ENCODE assay signal across 17 cellular contexts in genomic region chr10:102941401-102941800, GRCh38. TPM values are rescaled to one million over a fixed set of nuclear protein-coding genes. Genes with fewer than 3 reads are reported as not detected.
A peak's percentile ranks its signal among the peaks of the same experiment; 100 is the strongest.
DNase-seq lines count a peak whose midpoint lies in the region; ATAC-seq and TF ChIP-seq lines count a peak whose summit lies in the region.
"Had no signal": no experiment of that assay in that cellular context is flagged by ENCODE, and none has a peak within 500 bp of the region (broad histone marks: within the 10 kb centered on the region; RNA-seq: fewer than 3 reads in every experiment).

No MANE protein-coding gene starts in this region.

- POLR2A ChIA-PET in CD8-positive, alpha-beta T cell (lab: Charles Lee), result no interaction called here

- H3K27ac Mint-ChIP-seq in CD8-positive, alpha-beta T cell, result peak overlapping the region; percentile 5
- H3K27ac Mint-ChIP-seq in T-helper 17 cell (peak overlapping the region; percentile 17), progenitor cell of endocrine pancreas (peak overlapping the region; percentile 21), H9 (no peak overlapping the region; a peak in 1 of 7 replicates)
- H3K27ac Mint-ChIP-seq: B cell, HFFc6 had no signal

- TF ChIP-seq CTCF in CD8-positive, alpha-beta T cell (IDR thresholded peaks at IDR 0.05), result no peak
- no peak for TF ChIP-seq CTCF in progenitor cell of endocrine pancreas (IDR thresholded peaks at IDR 0.05; ENCODE audit: unreplicated experiment)
- no peak for TF ChIP-seq CTCF in H9 (conservative IDR thresholded peaks at IDR 0.05)

- no peaks in the 10 kb centered on the region for H3K79me1 ChIP-seq in H9 (ENCODE audit: insufficient read depth, low read depth, low read length, poor library complexity, severe bottlenecking)

- no peak overlapping the region for H3K4ac ChIP-seq in H9 (ENCODE audit: low read depth, low read length)

- no peak overlapping the region for H3K56ac ChIP-seq in H9 (ENCODE audit: insufficient read length, low read depth, low read length)

- H3K4me1 Mint-ChIP-seq in CD8-positive, alpha-beta T cell (ENCODE audit: low read depth), result peaks cover 10% of the 10 kb centered on the region
- peaks cover 19% of the 10 kb centered on the region for H3K4me1 Mint-ChIP-seq in T-helper 17 cell
- H3K4me1 Mint-ChIP-seq in progenitor cell of endocrine pancreas (ENCODE audit: low read depth), result peaks cover 26% of the 10 kb centered on the region
- H3K4me1 Mint-ChIP-seq in H9, result peaks cover 13 to 15% of the 10 kb centered on the region in 2 experiments
- H3K4me1 Mint-ChIP-seq: B cell had no signal

- H3K9me3 Mint-ChIP-seq in CD8-positive, alpha-beta T cell, result no peaks in the 10 kb centered on the region
- H3K9me3 Mint-ChIP-seq in progenitor cell of endocrine pancreas (ENCODE audit: low read depth) (no peaks in the 10 kb centered on the region), H9 (no peaks in the 10 kb centered on the region; a peak in 1 of 5 replicates)
- H3K9me3 Mint-ChIP-seq: CD8-positive, alpha-beta memory T cell; HFFc6 had no signal

- no peak overlapping the region for H3K4me3 Mint-ChIP-seq in CD8-positive, alpha-beta T cell
- H3K4me3 Mint-ChIP-seq in T-helper 17 cell (no peak overlapping the region), progenitor cell of endocrine pancreas (ENCODE audit: low read depth) (no peak overlapping the region), H9 (no peak overlapping the region)
- H3K4me3 Mint-ChIP-seq: B cell; CD8-positive, alpha-beta memory T cell; HFFc6 had no signal

- H3K27ac ChIP-seq in CD8-positive, alpha-beta T cell (ENCODE audit: low read depth, low read length), result no peak overlapping the region
- no peak overlapping the region for H3K27ac ChIP-seq in H9 (ENCODE audit: insufficient read length, low read depth, low read length)
- H3K27ac ChIP-seq: BLaER1 treated with 17β-estradiol and CSF1 and Interleukin-3, amounts not matched to agents 10 nM and 100 nM had no signal

- no peak overlapping the region for H2BK5ac ChIP-seq in H9 (ENCODE audit: insufficient read length, low read length)

- ATAC-seq in CD8-positive, alpha-beta T cell, result no peak
- no peak for ATAC-seq in T-helper 17 cell
- ATAC-seq in GM18907 (IDR thresholded peaks at IDR 0.05; ENCODE audit: unreplicated experiment), result no peak
- ATAC-seq in HG03039 (IDR thresholded peaks at IDR 0.05; ENCODE audit: unreplicated experiment), result no peak
- ATAC-seq: HCT116, K562 had no signal

- no peaks in the 10 kb centered on the region for H3K79me2 ChIP-seq in H9 (ENCODE audit: insufficient read depth, low read length)

- no peak overlapping the region for H4K91ac ChIP-seq in H9 (ENCODE audit: insufficient read length, low read depth, low read length)

- H3K23me2 ChIP-seq in H9 (ENCODE audit: insufficient read length, low read depth, low read length, poor library complexity, severe bottlenecking), result no peaks in the 10 kb centered on the region

- H3K36me3 Mint-ChIP-seq in CD8-positive, alpha-beta T cell, result peaks cover 11% of the 10 kb centered on the region
- H3K36me3 Mint-ChIP-seq in T-helper 17 cell (ENCODE audit: low read depth) (peaks cover 6% of the 10 kb centered on the region), progenitor cell of endocrine pancreas (ENCODE audit: insufficient read depth) (no peaks in the 10 kb centered on the region), H9 (ENCODE audit: insufficient read depth in 1 of 3, low read depth in 3 of 3) (peaks cover 0 to 8% (median 2%) of the 10 kb centered on the region in 3 experiments; a peak in 3 of 7 replicates)

- intact Hi-C loops in CD8-positive, alpha-beta T cell (cut with DNase I, micrococcal nuclease), result no loop called here

- H4K8ac ChIP-seq in H9 (replicated peaks; ENCODE audit: insufficient read length, low read depth, low read length), result no peak overlapping the region

- CTCF ChIA-PET in CD8-positive, alpha-beta T cell (lab: Charles Lee), result no interaction called here

- no peaks in the 10 kb centered on the region for H3K27me3 ChIP-seq in CD8-positive, alpha-beta T cell (ENCODE audit: insufficient read depth, low read length)
- H3K27me3 ChIP-seq in H9 (ENCODE audit: insufficient read depth, low read length), result no peaks in the 10 kb centered on the region
- H3K27me3 ChIP-seq: BLaER1 treated with 17β-estradiol and CSF1 and Interleukin-3, amounts not matched to agents 10 nM and 100 nM had no signal

- no peaks in the 10 kb centered on the region for H3K36me3 ChIP-seq in CD8-positive, alpha-beta T cell (ENCODE audit: insufficient read depth, low read length)
- H3K36me3 ChIP-seq: BLaER1 treated with 17β-estradiol and CSF1 and Interleukin-3, amounts not matched to agents 10 nM and 100 nM had no signal

- no peak overlapping the region for H4K5ac ChIP-seq in H9 (ENCODE audit: insufficient read length, low read depth, low read length)

- no peak overlapping the region for H2BK15ac ChIP-seq in H9 (ENCODE audit: low read depth, low read length)

- no peak overlapping the region for H3K9ac ChIP-seq in H9 (ENCODE audit: extremely low read depth, insufficient read length, low read length)
- H3K9ac ChIP-seq: BLaER1 treated with 17β-estradiol and CSF1 and Interleukin-3, amounts not matched to agents 10 nM and 100 nM had no signal

- no peak overlapping the region for H2AFZ ChIP-seq in H9 (ENCODE audit: low read length)

- H3K4me1 ChIP-seq in CD8-positive, alpha-beta T cell (ENCODE audit: insufficient read depth, low read length), result no peaks in the 10 kb centered on the region
- no peaks in the 10 kb centered on the region for H3K4me1 ChIP-seq in H9 (ENCODE audit: insufficient read depth, low read length)

- DNase-seq in CD8-positive, alpha-beta T cell, result no peak
- no peak for DNase-seq in T-helper 17 cell
- DNase-seq in iPS-NIHi7 (ENCODE audit: extremely low spot score), result peak; percentile 15
- DNase-seq in progenitor cell of endocrine pancreas (ENCODE audit: low spot score, unreplicated experiment), result no peak
- DNase-seq in H9, result no peak
- DNase-seq: 8988T; CD8-positive, alpha-beta memory T cell; COR-L47; GDM1; HFFc6; IMR-90 had no signal

- H2AK5ac ChIP-seq in H9 (ENCODE audit: insufficient read length, low read length), result no peak overlapping the region

- no peak overlapping the region for H2BK12ac ChIP-seq in H9 (ENCODE audit: insufficient read length, low read depth, low read length)

- H3K4me3 ChIP-seq in CD8-positive, alpha-beta T cell (ENCODE audit: low read depth, low read length), result no peak overlapping the region
- H3K4me3 ChIP-seq: BLaER1 treated with 17β-estradiol and CSF1 and Interleukin-3, amounts not matched to agents 10 nM and 100 nM; K562 had no signal

- no peak overlapping the region for H3K23ac ChIP-seq in H9 (ENCODE audit: insufficient read length, low read depth, low read length)

- H3K4me2 ChIP-seq in H9 (ENCODE audit: insufficient read depth, insufficient read length, low read length), result no peak overlapping the region
- H3K4me2 ChIP-seq: BLaER1 treated with 17β-estradiol and CSF1 and Interleukin-3, amounts not matched to agents 10 nM and 100 nM had no signal

- no peak overlapping the region for H3K14ac ChIP-seq in H9 (ENCODE audit: insufficient read depth, low read length)

- H3K18ac ChIP-seq in H9 (ENCODE audit: insufficient read length, low read depth, low read length), result no peak overlapping the region

- no peaks in the 10 kb centered on the region for H3K9me3 ChIP-seq in CD8-positive, alpha-beta T cell (ENCODE audit: low read length)
- no peaks in the 10 kb centered on the region for H3K9me3 ChIP-seq in T-helper 17 cell (ENCODE audit: control insufficient read depth, low read length, poor library complexity, severe bottlenecking)
- H3K9me3 ChIP-seq in H9 (ENCODE audit: control insufficient read depth, low read depth, low read length), result no peaks in the 10 kb centered on the region
- H3K9me3 ChIP-seq: BLaER1 treated with 17β-estradiol and CSF1 and Interleukin-3, amounts not matched to agents 10 nM and 100 nM had no signal

- H4K20me1 ChIP-seq in H9 (ENCODE audit: control insufficient read depth, insufficient read depth, insufficient read length), result no peaks in the 10 kb centered on the region
- H4K20me1 ChIP-seq: BLaER1 treated with 17β-estradiol and CSF1 and Interleukin-3, amounts not matched to agents 10 nM and 100 nM had no signal

- H3T11ph ChIP-seq in H9 (ENCODE audit: low read length), result no peak overlapping the region

- no CpG with 5 or more reads among the region's 3 CpGs for WGBS in H9 (ENCODE audit: extremely low coverage, insufficient read length, low lambda C conversion rate)

- no peak overlapping the region for H2BK120ac ChIP-seq in H9 (ENCODE audit: low read depth, low read length, poor library complexity, severe bottlenecking)

- no peaks in the 10 kb centered on the region for H3K27me3 Mint-ChIP-seq in CD8-positive, alpha-beta T cell (ENCODE audit: low read depth)
- H3K27me3 Mint-ChIP-seq in T-helper 17 cell (no peaks in the 10 kb centered on the region), progenitor cell of endocrine pancreas (no peaks in the 10 kb centered on the region), H9 (ENCODE audit: low read depth) (no peaks in the 10 kb centered on the region; the same call in 1 of the 2 replicates)
- H3K27me3 Mint-ChIP-seq: B cell; CD8-positive, alpha-beta memory T cell had no signal

- H2BK20ac ChIP-seq in H9 (ENCODE audit: low read depth, low read length, poor library complexity, severe bottlenecking), result no peak overlapping the region

RNA-seq across cellular contexts. Expression of gene CNNM2, which starts 23.3 kb away (rescaled TPM):
- 1 to 10 TPM; 9.5 to 9.6 TPM for total RNA-seq in CD8-positive, alpha-beta T cell
- total RNA-seq in T-helper 17 cell, result 10 to 100 TPM in 1 of 2 donors, 1 to 10 TPM in 1; 9.2 to 12.5 TPM
- 12.5 and 14.5 TPM in 2 replicates for total RNA-seq in progenitor cell of endocrine pancreas
- total RNA-seq in H9 (2021), result 17.0 and 17.5 TPM in 2 replicates

Comparison
In these comparisons a context has a peak if more than half of its experiments do, and no peak if none do; other contexts are left out.
1. H3K27ac Mint-ChIP-seq: peak in CD8-positive, alpha-beta T cell (single experiment), T-helper 17 cell (single experiment) and progenitor cell of endocrine pancreas (single experiment); none in H9 (0 of 3).